In the genomic region with DNA sequence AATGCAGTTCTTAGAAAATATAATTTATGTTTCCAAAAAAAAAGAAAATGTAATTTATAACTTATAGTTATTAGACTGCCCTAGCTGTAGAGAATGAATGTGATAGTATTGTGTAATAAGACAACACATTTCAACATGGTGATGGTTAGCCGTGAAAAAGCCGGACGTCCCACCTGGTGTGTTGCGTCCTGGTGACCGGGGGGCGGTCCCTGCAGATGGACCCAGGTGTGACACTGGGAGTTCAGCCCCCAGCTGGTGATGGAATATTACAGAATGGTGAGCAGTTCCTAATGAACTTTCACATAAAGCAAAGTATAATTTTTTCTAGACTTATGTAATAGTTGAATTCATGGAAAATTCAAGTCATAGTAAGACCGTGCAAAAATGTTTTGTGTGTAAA, we compare ENCODE assay signal across 11 cellular contexts.
"Had no signal": no experiment of that assay in that cellular context is flagged by ENCODE, and none has a peak within 500 bp of the region (broad histone marks: within the 10 kb centered on the region; RNA-seq: fewer than 3 reads in every experiment).

No MANE protein-coding gene starts in this region.

- H3K79me2 ChIP-seq: hepatocyte had no signal

- H3K36me3 ChIP-seq: suprapubic skin had no signal

- H3K4me3 ChIP-seq: hepatocyte, psoas muscle, suprapubic skin, upper lobe of left lung had no signal

- H3K4me2 ChIP-seq: hepatocyte had no signal

- ATAC-seq: activated CD8-positive, alpha-beta T cell treated with anti-CD3 and anti-CD28 coated beads for 36 hours had no signal

- DNase-seq: activated CD4-positive, CD25-positive, alpha-beta regulatory T cell treated with anti-CD3 and anti-CD28 coated beads, Interleukin-2, amount 50 U/mL, for 72 hours; activated CD8-positive, alpha-beta T cell treated with anti-CD3 and anti-CD28 coated beads for 36 hours; activated naive CD4-positive, alpha-beta T cell treated with anti-CD3 and anti-CD28 coated beads, Interleukin-2, amount 10 ng/mL, durations not matched to agents 7 days and 5 days; endodermal cell; naive B cell; psoas muscle; stimulated activated CD4-positive, alpha-beta T cell treated with anti-CD3 and anti-CD28 coated beads, Interleukin-12 subunit alpha, Interleukin-12 subunit beta, amount 100 ng/mL, for 4 hours; stimulated activated naive CD4-positive, alpha-beta T cell treated with Interleukin-2 at 50 U/mL for 16 hours had no signal

- H3K9me3 ChIP-seq: psoas muscle, suprapubic skin, upper lobe of left lung had no signal

- H3K4me1 ChIP-seq: psoas muscle had no signal

- H2AFZ ChIP-seq: hepatocyte had no signal

- H3K27me3 ChIP-seq: hepatocyte, suprapubic skin, upper lobe of left lung had no signal

- H3K27ac ChIP-seq: hepatocyte, psoas muscle, suprapubic skin had no signal
